14 cellular contexts compared by ENCODE assay signal in genomic region chr3:195597848-195598247, GRCh38. TPM values are rescaled to one million over a fixed set of nuclear protein-coding genes. Genes with fewer than 3 reads are reported as not detected.
"Had no signal": no experiment of that assay in that cellular context is flagged by ENCODE, and none has a peak within 500 bp of the region (broad histone marks: within the 10 kb centered on the region; RNA-seq: fewer than 3 reads in every experiment).

No MANE protein-coding gene starts in this region.

- H3K36me3 ChIP-seq: ascending aorta, cardiac muscle cell, thoracic aorta, WERI-Rb-1 had no signal

- DNase-seq: activated CD4-positive, alpha-beta memory T cell treated with anti-CD3 and anti-CD28 coated beads, Interleukin-2, amount 10 ng/mL, durations not matched to agents 7 days and 5 days; activated CD4-positive, alpha-beta T cell treated with anti-CD3 and anti-CD28 coated beads for 36 hours; effector CD8-positive, alpha-beta T cell; left colon; mucosa of descending colon; naive thymus-derived CD8-positive, alpha-beta T cell; stimulated activated CD4-positive, alpha-beta T cell treated with anti-CD3 and anti-CD28 coated beads, Interleukin-4, amount 100 ng/mL, for 1 hour; T-helper 1 cell; WERI-Rb-1 had no signal

- H3K27ac ChIP-seq: ascending aorta, cardiac muscle cell, thoracic aorta, WERI-Rb-1 had no signal

- H3K9me3 ChIP-seq: ascending aorta, mucosa of descending colon, thoracic aorta had no signal

- H3K4me1 ChIP-seq: ascending aorta had no signal

- H3K27me3 ChIP-seq: ascending aorta, cardiac muscle cell had no signal

- ATAC-seq: activated CD4-positive, alpha-beta T cell treated with anti-CD3 and anti-CD28 coated beads for 36 hours; left colon; mucosa of descending colon; naive thymus-derived CD8-positive, alpha-beta T cell had no signal

- H3K4me3 ChIP-seq: ascending aorta, cardiac muscle cell, coronary artery, mucosa of descending colon, thoracic aorta had no signal

RNA-seq across cellular contexts. Expression of gene APOD, which starts 14.1 kb away (rescaled TPM):
- total RNA-seq: activated CD4-positive, alpha-beta memory T cell treated with anti-CD3 and anti-CD28 coated beads, Interleukin-2, amount 10 ng/mL, durations not matched to agents 7 days and 5 days; activated CD4-positive, alpha-beta T cell treated with anti-CD3 and anti-CD28 coated beads for 36 hours; cardiac muscle cell; naive thymus-derived CD8-positive, alpha-beta T cell; progenitor cell of endocrine pancreas had no signal
- polyA plus RNA-seq: naive thymus-derived CD8-positive, alpha-beta T cell had no signal
